18 cellular contexts compared by ENCODE assay signal in genomic region chr4:94913316-94913715, GRCh38.
A peak's percentile ranks its signal among the peaks of the same experiment; 100 is the strongest.
DNase-seq lines count a peak whose midpoint lies in the region; ATAC-seq and TF ChIP-seq lines count a peak whose summit lies in the region.
"Had no signal": no experiment of that assay in that cellular context is flagged by ENCODE, and none has a peak within 500 bp of the region (broad histone marks: within the 10 kb centered on the region; RNA-seq: fewer than 3 reads in every experiment).

No MANE protein-coding gene starts in this region.

- H3K4me3 ChIP-seq in dorsolateral prefrontal cortex (no peak overlapping the region), hepatocyte (no peak overlapping the region)
- H3K4me3 ChIP-seq: gastroesophageal sphincter, HAP-1, suprapubic skin had no signal

- WGBS in hepatocyte (ENCODE audit: low lambda C conversion rate, missing lambda C conversion rate) = 89% methylated on average over 1 of the region's 1 CpG

- H3K9me3 ChIP-seq in hepatocyte (ENCODE audit: low read depth) = no peaks in the 10 kb centered on the region
- H3K9me3 ChIP-seq: HAP-1 had no signal

- no peaks in the 10 kb centered on the region for H3K27me3 ChIP-seq in dorsolateral prefrontal cortex
- no peaks in the 10 kb centered on the region for H3K27me3 ChIP-seq in hepatocyte
- H3K27me3 ChIP-seq: gastroesophageal sphincter, suprapubic skin had no signal

- H3K79me2 ChIP-seq in hepatocyte = no peaks in the 10 kb centered on the region

- peaks cover 4% of the 10 kb centered on the region for H3K4me1 Mint-ChIP-seq in T-helper 1 cell treated with Interleukin-12 subunit alpha and Interleukin-12 subunit beta and Interleukin-4 antibody, amounts not matched to agents 30 μg/mL and 1 μg/mL, for 36 hours (ENCODE audit: low read depth)

- H3K27ac ChIP-seq in dorsolateral prefrontal cortex = no peak overlapping the region
- no peak overlapping the region for H3K27ac ChIP-seq in hepatocyte
- H3K27ac ChIP-seq: gastroesophageal sphincter, RWPE1, suprapubic skin had no signal

- H4K20me1 ChIP-seq in hepatocyte (ENCODE audit: insufficient read depth, poor library complexity, severe bottlenecking) = no peaks in the 10 kb centered on the region

- no peaks in the 10 kb centered on the region for H3K36me3 ChIP-seq in hepatocyte (replicated peaks; ENCODE audit: insufficient read depth, low read depth)
- H3K36me3 ChIP-seq: HAP-1, suprapubic skin had no signal

- no peaks in the 10 kb centered on the region for H3K9me2 ChIP-seq in hepatocyte (replicated peaks; ENCODE audit: insufficient read depth)

- H3K27me3 Mint-ChIP-seq in T-helper 1 cell treated with Interleukin-12 subunit alpha and Interleukin-12 subunit beta and Interleukin-4 antibody, amounts not matched to agents 30 μg/mL and 1 μg/mL, for 36 hours (ENCODE audit: low read depth) = no peaks in the 10 kb centered on the region
- H3K27me3 Mint-ChIP-seq: natural killer cell treated with Interleukin-12 subunit alpha and Interleukin-12 subunit beta and Interleukin-15 and Interleukin-18, amount 100 ng/mL, for 72 hours had no signal

- H3K4me3 Mint-ChIP-seq in T-helper 1 cell treated with Interleukin-12 subunit alpha and Interleukin-12 subunit beta and Interleukin-4 antibody, amounts not matched to agents 30 μg/mL and 1 μg/mL, for 36 hours = no peak overlapping the region
- H3K4me3 Mint-ChIP-seq: natural killer cell treated with Interleukin-12 subunit alpha and Interleukin-12 subunit beta and Interleukin-15 and Interleukin-18, amount 100 ng/mL, for 72 hours had no signal

- H3K27ac Mint-ChIP-seq in T-helper 1 cell treated with Interleukin-12 subunit alpha and Interleukin-12 subunit beta and Interleukin-4 antibody, amounts not matched to agents 30 μg/mL and 1 μg/mL, for 36 hours = peak overlapping the region; percentile 12
- H3K27ac Mint-ChIP-seq: natural killer cell treated with Interleukin-12 subunit alpha and Interleukin-12 subunit beta and Interleukin-15 and Interleukin-18, amount 100 ng/mL, for 72 hours had no signal

- intact Hi-C loops in dorsolateral prefrontal cortex (cut with DNase I) = no loop called here

- H3K4me1 ChIP-seq in hepatocyte (ENCODE audit: insufficient read depth) = no peaks in the 10 kb centered on the region
- H3K4me1 ChIP-seq: gastroesophageal sphincter, suprapubic skin had no signal

- peaks cover 9% of the 10 kb centered on the region for H3K9me3 Mint-ChIP-seq in T-helper 1 cell treated with Interleukin-12 subunit alpha and Interleukin-12 subunit beta and Interleukin-4 antibody, amounts not matched to agents 30 μg/mL and 1 μg/mL, for 36 hours

- H2AFZ ChIP-seq in hepatocyte = no peak overlapping the region

- no peak overlapping the region for H3K4me2 ChIP-seq in hepatocyte

- TF ChIP-seq CTCF in dorsolateral prefrontal cortex (IDR thresholded peaks at IDR 0.05 in 54 of 56, conservative IDR thresholded peaks at IDR 0.05 in 2 of 56; ENCODE audit: low read depth in 1 of 56, partially characterized antibody in 56 of 56) (no peak), hepatocyte (IDR thresholded peaks at IDR 0.05; ENCODE audit: poor library complexity) (no peak)

- DNase-seq in dorsolateral prefrontal cortex (no peak), hepatocyte (ENCODE audit: low spot score) (no peak)
- DNase-seq: activated T-cell treated with anti-CD3 and anti-CD28 coated beads, Interleukin-2, amount 50 U/mL, for 1 hour; aorta; Calu3; effector CD8-positive, alpha-beta T cell; NCI-H1436; NCI-H510A had no signal

- peak; percentile 61 for ATAC-seq in GM18858 (IDR thresholded peaks at IDR 0.05; ENCODE audit: unreplicated experiment)
- peak; percentile 89 for ATAC-seq in GM19468 (IDR thresholded peaks at IDR 0.05; ENCODE audit: extremely low read depth, unreplicated experiment)
- peak; percentile 70 for ATAC-seq in HG03064 (IDR thresholded peaks at IDR 0.05; ENCODE audit: low read depth, unreplicated experiment)
- no peak for ATAC-seq in SK-N-SH treated with all-trans-retinoic acid at 6 μM for 48 hours
- ATAC-seq: gastroesophageal sphincter; natural killer cell treated with Interleukin-12 subunit alpha and Interleukin-12 subunit beta and Interleukin-15 and Interleukin-18, amount 100 ng/mL, for 72 hours had no signal

- H3K36me3 Mint-ChIP-seq in T-helper 1 cell treated with Interleukin-12 subunit alpha and Interleukin-12 subunit beta and Interleukin-4 antibody, amounts not matched to agents 30 μg/mL and 1 μg/mL, for 36 hours (ENCODE audit: low read depth) = no peaks in the 10 kb centered on the region

TF ChIP-seq in SK-N-SH treated with all-trans-retinoic acid at 6 μM for 48 hours, 23 proteins besides CTCF, POLR2A, EP300 and RAD21:
- TF ChIP-seq ZNF8 (CRISPR knock-in tag; IDR thresholded peaks at IDR 0.05) (no peak), SNAI2 (CRISPR knock-in tag; IDR thresholded peaks at IDR 0.05) (no peak), TOX (CRISPR knock-in tag; IDR thresholded peaks at IDR 0.05; ENCODE audit: borderline replicate concordance) (no peak), ARNTL (CRISPR knock-in tag; IDR thresholded peaks at IDR 0.05; ENCODE audit: borderline replicate concordance, low read depth) (no peak), POU6F1 (CRISPR knock-in tag; IDR thresholded peaks at IDR 0.05; ENCODE audit: borderline replicate concordance, low read depth) (no peak), CSDC2 (CRISPR knock-in tag; IDR thresholded peaks at IDR 0.05) (no peak), ZNF70 (CRISPR knock-in tag; IDR thresholded peaks at IDR 0.05) (no peak), BACH2 (CRISPR knock-in tag; IDR thresholded peaks at IDR 0.05; ENCODE audit: borderline replicate concordance) (no peak), GLIS3 (CRISPR knock-in tag; IDR thresholded peaks at IDR 0.05) (no peak), CSRNP3 (CRISPR knock-in tag; IDR thresholded peaks at IDR 0.05) (no peak), ZC3H10 (CRISPR knock-in tag; IDR thresholded peaks at IDR 0.05) (no peak), TCF4 (CRISPR knock-in tag; IDR thresholded peaks at IDR 0.05; ENCODE audit: borderline replicate concordance) (no peak), ISL1 (CRISPR knock-in tag; IDR thresholded peaks at IDR 0.05) (no peak), ZFP3 (CRISPR knock-in tag; IDR thresholded peaks at IDR 0.05) (no peak), OSR1 (CRISPR knock-in tag; IDR thresholded peaks at IDR 0.05) (no peak)
- TF ChIP-seq, protein P1, sequence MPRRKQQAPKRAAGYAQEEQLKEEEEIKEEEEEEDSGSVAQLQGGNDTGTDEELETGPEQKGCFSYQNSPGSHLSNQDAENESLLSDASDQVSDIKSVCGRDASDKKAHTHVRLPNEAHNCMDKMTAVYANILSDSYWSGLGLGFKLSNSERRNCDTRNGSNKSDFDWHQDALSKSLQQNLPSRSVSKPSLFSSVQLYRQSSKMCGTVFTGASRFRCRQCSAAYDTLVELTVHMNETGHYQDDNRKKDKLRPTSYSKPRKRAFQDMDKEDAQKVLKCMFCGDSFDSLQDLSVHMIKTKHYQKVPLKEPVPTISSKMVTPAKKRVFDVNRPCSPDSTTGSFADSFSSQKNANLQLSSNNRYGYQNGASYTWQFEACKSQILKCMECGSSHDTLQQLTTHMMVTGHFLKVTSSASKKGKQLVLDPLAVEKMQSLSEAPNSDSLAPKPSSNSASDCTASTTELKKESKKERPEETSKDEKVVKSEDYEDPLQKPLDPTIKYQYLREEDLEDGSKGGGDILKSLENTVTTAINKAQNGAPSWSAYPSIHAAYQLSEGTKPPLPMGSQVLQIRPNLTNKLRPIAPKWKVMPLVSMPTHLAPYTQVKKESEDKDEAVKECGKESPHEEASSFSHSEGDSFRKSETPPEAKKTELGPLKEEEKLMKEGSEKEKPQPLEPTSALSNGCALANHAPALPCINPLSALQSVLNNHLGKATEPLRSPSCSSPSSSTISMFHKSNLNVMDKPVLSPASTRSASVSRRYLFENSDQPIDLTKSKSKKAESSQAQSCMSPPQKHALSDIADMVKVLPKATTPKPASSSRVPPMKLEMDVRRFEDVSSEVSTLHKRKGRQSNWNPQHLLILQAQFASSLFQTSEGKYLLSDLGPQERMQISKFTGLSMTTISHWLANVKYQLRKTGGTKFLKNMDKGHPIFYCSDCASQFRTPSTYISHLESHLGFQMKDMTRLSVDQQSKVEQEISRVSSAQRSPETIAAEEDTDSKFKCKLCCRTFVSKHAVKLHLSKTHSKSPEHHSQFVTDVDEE (CRISPR knock-in tag; IDR thresholded peaks at IDR 0.05) = no peak
